Comparison of ENCODE assay signal across 8 cellular contexts in genomic region chr15:43511012-43511885, GRCh38.
DNase-seq lines count a peak whose midpoint lies in the region; ATAC-seq and TF ChIP-seq lines count a peak whose summit lies in the region.

No MANE protein-coding gene starts in this region.

- H3K9me3 Mint-ChIP-seq in effector memory CD8-positive, alpha-beta T cell, result no peaks in the 10 kb centered on the region
- H3K9me3 Mint-ChIP-seq in nephron, result no peaks in the 10 kb centered on the region

- H3K27me3 ChIP-seq in HUES48 (ENCODE audit: control insufficient read depth, insufficient read depth, low read length) (peaks cover 19% of the 10 kb centered on the region), SU-DHL-6 (ENCODE audit: low read length) (no peaks in the 10 kb centered on the region)

- peak overlapping the region; percentile 66 for H3K4me2 ChIP-seq in SU-DHL-6 (ENCODE audit: low read depth, low read length, poor library complexity, severe bottlenecking)

- H3K36me3 ChIP-seq in HUES48 (ENCODE audit: control insufficient read depth, insufficient read depth, low read length) (no peaks in the 10 kb centered on the region), SU-DHL-6 (ENCODE audit: low read length) (no peaks in the 10 kb centered on the region)

- peak overlapping the region; percentile 43 for H2AFZ ChIP-seq in SU-DHL-6 (ENCODE audit: low read depth, low read length, severe bottlenecking)

- peak overlapping the region; percentile 88 to 90 for H3K4me3 Mint-ChIP-seq in effector memory CD8-positive, alpha-beta T cell
- peak overlapping the region; percentile 89 to 94 (median 89) for H3K4me3 Mint-ChIP-seq in nephron

- H3K4me1 Mint-ChIP-seq in effector memory CD8-positive, alpha-beta T cell (ENCODE audit: low read depth in 2 of 2), result peaks cover 15 to 16% of the 10 kb centered on the region in 2 donors
- H3K4me1 Mint-ChIP-seq in nephron, result peaks cover 70% of the 10 kb centered on the region

- peak overlapping the region; percentile 77 for H3K4me3 ChIP-seq in HUES48 (ENCODE audit: low read depth, low read length)
- peak overlapping the region; percentile 47 for H3K4me3 ChIP-seq in SU-DHL-6 (ENCODE audit: insufficient read depth, low read length, poor library complexity, severe bottlenecking)

- peaks cover 16% of the 10 kb centered on the region for H3K36me3 Mint-ChIP-seq in effector memory CD8-positive, alpha-beta T cell (ENCODE audit: insufficient read depth)
- H3K36me3 Mint-ChIP-seq in nephron (ENCODE audit: low read depth), result no peaks in the 10 kb centered on the region

- no peaks in the 10 kb centered on the region for H3K9me2 ChIP-seq in SU-DHL-6 (replicated peaks; ENCODE audit: insufficient read depth, low read length)

- H3K9ac ChIP-seq in HUES48 (ENCODE audit: low read depth, low read length) (no peak overlapping the region), SU-DHL-6 (ENCODE audit: low read length) (peak overlapping the region; percentile 25; the same call in 1 of the 2 replicates)

- H3K4me1 ChIP-seq in HUES48 (ENCODE audit: control insufficient read depth, insufficient read depth, low read length), result peaks cover 19% of the 10 kb centered on the region

- H3K9me3 ChIP-seq in HUES48 (ENCODE audit: control insufficient read depth, insufficient read depth, low read length) (no peaks in the 10 kb centered on the region), SU-DHL-6 (ENCODE audit: insufficient read depth, low read length) (no peaks in the 10 kb centered on the region)

- DNase-seq in DMS79 treated with DMSO at 0.1 percent for 48 hours (lab: John Stamatoyannopoulos, UW), result peak; percentile 19
- DNase-seq in DMS79 (lab: John Stamatoyannopoulos, UW), result no peak
- DNase-seq in effector memory CD8-positive, alpha-beta T cell, result peak in 1 of 3 experiments; percentile 14
- DNase-seq in inferior parietal cortex (ENCODE audit: extremely low spot score), result no peak
- no peak for DNase-seq in activated CD8-positive, alpha-beta memory T cell treated with anti-CD3 and anti-CD28 coated beads, Interleukin-2, amount 50 U/mL, for 4 hours

- TF ChIP-seq CTCF in SU-DHL-6 (IDR thresholded peaks at IDR 0.05; ENCODE audit: insufficient read depth, low read length, poor library complexity, severe bottlenecking), result no peak
- TF ChIP-seq CTCF in nephron (IDR thresholded peaks at IDR 0.05; ENCODE audit: unreplicated experiment in 3 of 3), result peak in 1 of 3 experiments; percentile 13

- peak overlapping the region; percentile 97 for H3K27ac Mint-ChIP-seq in effector memory CD8-positive, alpha-beta T cell
- H3K27ac Mint-ChIP-seq in nephron, result peak overlapping the region; percentile 0 to 99 (median 4)

- no peaks in the 10 kb centered on the region for H4K20me1 ChIP-seq in SU-DHL-6 (ENCODE audit: low read depth, low read length)

- ATAC-seq in effector memory CD8-positive, alpha-beta T cell (replicated peaks), result no peak

- H3K27me3 Mint-ChIP-seq in effector memory CD8-positive, alpha-beta T cell, result peaks cover 8 to 9% of the 10 kb centered on the region in 2 donors
- peaks cover 3% of the 10 kb centered on the region for H3K27me3 Mint-ChIP-seq in nephron (ENCODE audit: low read depth)

- no peaks in the 10 kb centered on the region for H3F3A ChIP-seq in SU-DHL-6 (ENCODE audit: insufficient read depth)

- peak overlapping the region; percentile 6 for H3K27ac ChIP-seq in HUES48 (ENCODE audit: low read depth, low read length)
- H3K27ac ChIP-seq in SU-DHL-6 (ENCODE audit: low read depth, low read length), result no peak overlapping the region

- H3K79me2 ChIP-seq in SU-DHL-6 (ENCODE audit: insufficient read depth, low read length), result no peaks in the 10 kb centered on the region
